ENCODE assay signal across 38 cellular contexts in genomic region chr4:18512718-18513117, GRCh38.
"Had no signal": no experiment of that assay in that cellular context is flagged by ENCODE, and none has a peak within 500 bp of the region (broad histone marks: within the 10 kb centered on the region; RNA-seq: fewer than 3 reads in every experiment).

No MANE protein-coding gene starts in this region.

- H3K36me3 Mint-ChIP-seq: activated CD8-positive, alpha-beta memory T cell treated with anti-CD3 and anti-CD28 coated beads, Interleukin-2, amount 10 ng/mL, durations not matched to agents 7 days and 5 days; activated naive CD4-positive, alpha-beta T cell treated with anti-CD3 and anti-CD28 coated beads, Interleukin-2, amount 10 ng/mL, durations not matched to agents 7 days and 5 days; activated naive CD4-positive, alpha-beta T cell treated with anti-CD3 and anti-CD28 coated beads, Interleukin-2, amount 50 U/mL, for 24 hours; activated naive CD8-positive, alpha-beta T cell; activated naive CD8-positive, alpha-beta T cell treated with anti-CD3 and anti-CD28 coated beads, Interleukin-2, amount 10 ng/mL, durations not matched to agents 7 days and 5 days; brain had no signal

- H3K27ac ChIP-seq: ascending aorta, cardiac muscle cell, VCaP had no signal

- H3K9me3 ChIP-seq: ascending aorta had no signal

- H3K4me3 Mint-ChIP-seq: activated CD4-positive, alpha-beta memory T cell treated with anti-CD3 and anti-CD28 coated beads, Interleukin-2, amount 10 ng/mL, durations not matched to agents 7 days and 5 days; activated CD4-positive, alpha-beta T cell treated with anti-CD3 and anti-CD28 coated beads for 36 hours; activated CD8-positive, alpha-beta memory T cell treated with anti-CD3 and anti-CD28 coated beads, Interleukin-2, amount 10 ng/mL, durations not matched to agents 7 days and 5 days; activated CD8-positive, alpha-beta T cell treated with anti-CD3 and anti-CD28 coated beads, Interleukin-2, amount 10 ng/mL, durations not matched to agents 7 days and 5 days; activated naive CD4-positive, alpha-beta T cell treated with anti-CD3 and anti-CD28 coated beads, Interleukin-2, amount 10 ng/mL, durations not matched to agents 7 days and 5 days; activated naive CD4-positive, alpha-beta T cell treated with anti-CD3 and anti-CD28 coated beads, Interleukin-2, amount 50 U/mL, for 24 hours; activated naive CD8-positive, alpha-beta T cell; activated naive CD8-positive, alpha-beta T cell treated with anti-CD3 and anti-CD28 coated beads, Interleukin-2, amount 10 ng/mL, durations not matched to agents 7 days and 5 days; activated naive CD8-positive, alpha-beta T cell treated with anti-CD3 and anti-CD28 coated beads, Interleukin-2, amount 50 U/mL, for 24 hours; brain; central memory CD8-positive, alpha-beta T cell; T-helper 1 cell treated with Interleukin-12 subunit alpha and Interleukin-12 subunit beta and Interleukin-4 antibody, amounts not matched to agents 30 μg/mL and 1 μg/mL, for 36 hours; T-helper 2 cell treated with Interferon-gamma antibody and Interleukin-4, amounts not matched to agents 5 μg/mL and 100 μg/mL, for 36 hours had no signal

- DNase-seq: activated CD4-positive, alpha-beta memory T cell treated with anti-CD3 and anti-CD28 coated beads, Interleukin-2, amount 10 ng/mL, durations not matched to agents 7 days and 5 days; activated CD4-positive, alpha-beta T cell treated with anti-CD3 and anti-CD28 coated beads for 1 hour; activated CD4-positive, alpha-beta T cell treated with anti-CD3 and anti-CD28 coated beads for 36 hours; activated CD4-positive, alpha-beta T cell treated with anti-CD3 and anti-CD28 coated beads for 48 hours; activated CD4-positive, alpha-beta T cell treated with anti-CD3 and anti-CD28 coated beads, Interleukin-2, amount 50 U/mL, for 1 hour; activated CD4-positive, alpha-beta T cell treated with anti-CD3 and anti-CD28 coated beads, Interleukin-2, amount 50 U/mL, for 4 hours; activated CD4-positive, CD25-positive, alpha-beta regulatory T cell; activated CD8-positive, alpha-beta memory T cell treated with anti-CD3 and anti-CD28 coated beads for 24 hours; activated CD8-positive, alpha-beta memory T cell treated with anti-CD3 and anti-CD28 coated beads, Interleukin-2, amount 10 ng/mL, durations not matched to agents 7 days and 5 days; activated CD8-positive, alpha-beta memory T cell treated with anti-CD3 and anti-CD28 coated beads, Interleukin-2, amount 50 U/mL, for 48 hours; activated CD8-positive, alpha-beta T cell treated with anti-CD3 and anti-CD28 coated beads, Interleukin-2, amount 10 ng/mL, durations not matched to agents 7 days and 5 days; activated effector memory CD4-positive, alpha-beta T cell treated with Interleukin-2 at 50 U/mL for 16 hours; activated gamma-delta T cell; activated naive CD4-positive, alpha-beta T cell treated with anti-CD3 and anti-CD28 coated beads, Interleukin-2, amount 10 ng/mL, durations not matched to agents 7 days and 5 days; activated naive CD4-positive, alpha-beta T cell treated with Interleukin-2 at 50 U/mL for 16 hours; activated naive CD8-positive, alpha-beta T cell treated with anti-CD3 and anti-CD28 coated beads, Interleukin-2, amount 10 ng/mL, durations not matched to agents 7 days and 5 days; activated naive CD8-positive, alpha-beta T cell treated with anti-CD3 and anti-CD28 coated beads, Interleukin-2, amount 50 U/mL, for 24 hours; activated T-cell treated with anti-CD3 and anti-CD28 coated beads, Interleukin-2, amount 50 U/mL, for 1 hour; activated T-cell treated with anti-CD3 and anti-CD28 coated beads, Interleukin-2, amount 50 U/mL, for 48 hours; amygdala; anterior cingulate cortex; caudate nucleus; cerebellar nuclear complex; SW 1271; T-helper 1 cell; T-helper 2 cell; T-helper 9 cell had no signal

- H3K36me3 ChIP-seq: ascending aorta, cardiac muscle cell had no signal

- H3K4me1 ChIP-seq: ascending aorta had no signal

- H3K27me3 ChIP-seq: ascending aorta had no signal

- H3K4me3 ChIP-seq: ascending aorta, cardiac muscle cell had no signal

- H3K4me1 Mint-ChIP-seq: activated CD4-positive, alpha-beta memory T cell treated with anti-CD3 and anti-CD28 coated beads, Interleukin-2, amount 10 ng/mL, durations not matched to agents 7 days and 5 days; activated CD4-positive, alpha-beta T cell treated with anti-CD3 and anti-CD28 coated beads for 36 hours; activated CD8-positive, alpha-beta memory T cell treated with anti-CD3 and anti-CD28 coated beads, Interleukin-2, amount 10 ng/mL, durations not matched to agents 7 days and 5 days; activated naive CD4-positive, alpha-beta T cell treated with anti-CD3 and anti-CD28 coated beads, Interleukin-2, amount 10 ng/mL, durations not matched to agents 7 days and 5 days; activated naive CD4-positive, alpha-beta T cell treated with anti-CD3 and anti-CD28 coated beads, Interleukin-2, amount 50 U/mL, for 24 hours; activated naive CD8-positive, alpha-beta T cell treated with anti-CD3 and anti-CD28 coated beads, Interleukin-2, amount 10 ng/mL, durations not matched to agents 7 days and 5 days; activated naive CD8-positive, alpha-beta T cell treated with anti-CD3 and anti-CD28 coated beads, Interleukin-2, amount 50 U/mL, for 24 hours; central memory CD8-positive, alpha-beta T cell had no signal

- ATAC-seq: activated CD4-positive, alpha-beta T cell treated with anti-CD3 and anti-CD28 coated beads for 36 hours; activated CD4-positive, CD25-positive, alpha-beta regulatory T cell treated with anti-CD3 and anti-CD28 coated beads, Interleukin-2, amount 50 U/mL, for 24 hours; activated CD8-positive, alpha-beta memory T cell treated with anti-CD3 and anti-CD28 coated beads, Interleukin-2, amount 10 ng/mL, durations not matched to agents 7 days and 5 days; activated CD8-positive, alpha-beta T cell treated with anti-CD3 and anti-CD28 coated beads, Interleukin-2, amount 10 ng/mL, durations not matched to agents 7 days and 5 days; activated naive CD8-positive, alpha-beta T cell treated with anti-CD3 and anti-CD28 coated beads, Interleukin-2, amount 50 U/mL, for 24 hours had no signal

- H3K9me3 Mint-ChIP-seq: activated CD4-positive, alpha-beta memory T cell treated with anti-CD3 and anti-CD28 coated beads, Interleukin-2, amount 10 ng/mL, durations not matched to agents 7 days and 5 days; activated naive CD4-positive, alpha-beta T cell treated with anti-CD3 and anti-CD28 coated beads, Interleukin-2, amount 10 ng/mL, durations not matched to agents 7 days and 5 days; activated naive CD4-positive, alpha-beta T cell treated with anti-CD3 and anti-CD28 coated beads, Interleukin-2, amount 50 U/mL, for 24 hours; activated naive CD8-positive, alpha-beta T cell treated with anti-CD3 and anti-CD28 coated beads, Interleukin-2, amount 10 ng/mL, durations not matched to agents 7 days and 5 days; activated naive CD8-positive, alpha-beta T cell treated with anti-CD3 and anti-CD28 coated beads, Interleukin-2, amount 50 U/mL, for 24 hours; brain; central memory CD8-positive, alpha-beta T cell; T-helper 1 cell treated with Interleukin-12 subunit alpha and Interleukin-12 subunit beta and Interleukin-4 antibody, amounts not matched to agents 30 μg/mL and 1 μg/mL, for 36 hours; T-helper 2 cell treated with Interferon-gamma antibody and Interleukin-4, amounts not matched to agents 5 μg/mL and 100 μg/mL, for 36 hours had no signal

- H3K27ac Mint-ChIP-seq: activated CD4-positive, alpha-beta memory T cell treated with anti-CD3 and anti-CD28 coated beads, Interleukin-2, amount 10 ng/mL, durations not matched to agents 7 days and 5 days; activated CD4-positive, alpha-beta T cell treated with anti-CD3 and anti-CD28 coated beads for 36 hours; activated CD8-positive, alpha-beta memory T cell treated with anti-CD3 and anti-CD28 coated beads, Interleukin-2, amount 10 ng/mL, durations not matched to agents 7 days and 5 days; activated CD8-positive, alpha-beta T cell treated with anti-CD3 and anti-CD28 coated beads, Interleukin-2, amount 10 ng/mL, durations not matched to agents 7 days and 5 days; activated naive CD4-positive, alpha-beta T cell treated with anti-CD3 and anti-CD28 coated beads, Interleukin-2, amount 10 ng/mL, durations not matched to agents 7 days and 5 days; activated naive CD4-positive, alpha-beta T cell treated with anti-CD3 and anti-CD28 coated beads, Interleukin-2, amount 50 U/mL, for 24 hours; activated naive CD8-positive, alpha-beta T cell; activated naive CD8-positive, alpha-beta T cell treated with anti-CD3 and anti-CD28 coated beads, Interleukin-2, amount 10 ng/mL, durations not matched to agents 7 days and 5 days; activated naive CD8-positive, alpha-beta T cell treated with anti-CD3 and anti-CD28 coated beads, Interleukin-2, amount 50 U/mL, for 24 hours; activated T-helper 2 cell treated with anti-CD3 and anti-CD28 coated beads, Interferon-gamma antibody, Interleukin-2, Interleukin-4, amounts not matched to agents 10 μg/mL and 5 μg/mL and 100 μg/mL, durations not matched to agents 14 hours and 24 hours and 36 hours; T-helper 1 cell treated with Interleukin-12 subunit alpha and Interleukin-12 subunit beta and Interleukin-4 antibody, amounts not matched to agents 30 μg/mL and 1 μg/mL, for 36 hours; T-helper 2 cell treated with Interferon-gamma antibody and Interleukin-4, amounts not matched to agents 5 μg/mL and 100 μg/mL, for 36 hours had no signal

- H3K27me3 Mint-ChIP-seq: activated CD4-positive, alpha-beta memory T cell treated with anti-CD3 and anti-CD28 coated beads, Interleukin-2, amount 10 ng/mL, durations not matched to agents 7 days and 5 days; activated CD8-positive, alpha-beta memory T cell treated with anti-CD3 and anti-CD28 coated beads, Interleukin-2, amount 10 ng/mL, durations not matched to agents 7 days and 5 days; activated naive CD4-positive, alpha-beta T cell treated with anti-CD3 and anti-CD28 coated beads, Interleukin-2, amount 10 ng/mL, durations not matched to agents 7 days and 5 days; activated naive CD4-positive, alpha-beta T cell treated with anti-CD3 and anti-CD28 coated beads, Interleukin-2, amount 50 U/mL, for 24 hours; activated naive CD8-positive, alpha-beta T cell treated with anti-CD3 and anti-CD28 coated beads, Interleukin-2, amount 10 ng/mL, durations not matched to agents 7 days and 5 days; activated naive CD8-positive, alpha-beta T cell treated with anti-CD3 and anti-CD28 coated beads, Interleukin-2, amount 50 U/mL, for 24 hours; central memory CD8-positive, alpha-beta T cell had no signal
